Comparison of ENCODE assay signal across 7 cellular contexts in the genomic region with DNA sequence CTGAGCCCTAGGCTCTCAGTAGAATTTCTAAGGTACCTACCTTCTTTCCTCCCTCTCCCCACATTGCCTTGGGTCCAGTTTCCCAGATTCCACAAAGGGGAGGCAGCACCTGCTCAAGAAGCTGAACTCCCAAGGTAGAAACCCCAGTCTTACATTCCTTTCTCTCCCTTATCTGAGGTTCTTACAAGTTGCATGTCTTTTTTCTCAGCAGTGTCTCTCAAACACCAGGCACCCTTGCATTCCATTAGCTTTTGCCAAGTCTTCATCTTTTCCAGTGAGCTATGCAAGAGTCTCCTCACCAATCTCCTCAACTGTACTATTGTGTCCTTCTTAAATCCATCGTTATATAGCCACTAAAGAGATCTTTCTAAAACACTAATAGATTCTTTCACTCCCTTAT. TPM values are rescaled to one million over a fixed set of nuclear protein-coding genes. Genes with fewer than 3 reads are reported as not detected.
"Had no signal": no experiment of that assay in that cellular context is flagged by ENCODE, and none has a peak within 500 bp of the region (broad histone marks: within the 10 kb centered on the region; RNA-seq: fewer than 3 reads in every experiment).

No MANE protein-coding gene starts in this region.

- H3K4me3 ChIP-seq: GM23248 had no signal

- DNase-seq: H9, HCEC 1CT, KBM-7 had no signal

- ATAC-seq: HepG2 had no signal

RNA-seq across cellular contexts. Expression of a gene that starts 4.1 kb away (rescaled TPM):
- total RNA-seq: GM23248, H1, H9, HepG2, HT1080 had no signal
